ENCODE assay signal across 1 cellular context in genomic region chr6:91442342-91442741, GRCh38.
TF ChIP-seq lines count a peak whose summit lies in the region.

No MANE protein-coding gene starts in this region.

TF ChIP-seq in GM12878, 131 proteins besides CTCF, POLR2A, EP300 and RAD21 (continued from another document):
- no peak for TF ChIP-seq HSF1 (IDR thresholded peaks at IDR 0.05; ENCODE audit: low read depth, low read length)
- TF ChIP-seq IRF4 (IDR thresholded peaks at IDR 0.05; ENCODE audit: low read depth, low read length), result no peak
- TF ChIP-seq PKNOX1 (IDR thresholded peaks at IDR 0.05), result no peak
- TF ChIP-seq ZBTB40 (IDR thresholded peaks at IDR 0.05; ENCODE audit: borderline replicate concordance), result no peak
- no peak for TF ChIP-seq SMAD1 (IDR thresholded peaks at IDR 0.05; ENCODE audit: low read depth, partially characterized antibody)
- TF ChIP-seq ZNF384 (IDR thresholded peaks at IDR 0.05; ENCODE audit: borderline replicate concordance, low read depth, low read length), result peak; percentile 59; the same call in 1 of the 2 replicates
- TF ChIP-seq ZNF687 (IDR thresholded peaks at IDR 0.05), result 0 out of 2 replicates have a peak, but pooled peaks have one; percentile 27
- TF ChIP-seq EED (IDR thresholded peaks at IDR 0.05; ENCODE audit: low read depth), result no peak
- no peak for TF ChIP-seq CBX5 (IDR thresholded peaks at IDR 0.05; ENCODE audit: low read depth)
- TF ChIP-seq CHD1 (IDR thresholded peaks at IDR 0.05; ENCODE audit: low read depth, low read length), result no peak
- TF ChIP-seq IKZF2 (IDR thresholded peaks at IDR 0.05), result 0 out of 4 replicates have a peak, but pooled peaks of 1 of the 2 experiments have one; percentile 11
- TF ChIP-seq SMC3 (IDR thresholded peaks at IDR 0.05; ENCODE audit: borderline replicate concordance, low read length), result no peak
- no peak for TF ChIP-seq BHLHE40 (IDR thresholded peaks at IDR 0.05; ENCODE audit: borderline replicate concordance in 1 of 2, low read depth in 2 of 2, low read length in 1 of 2)
- TF ChIP-seq BCL3 (IDR thresholded peaks at IDR 0.05; ENCODE audit: borderline replicate concordance, insufficient read depth, low read depth, low read length, poor library complexity, severe bottlenecking), result no peak
- peak; percentile 69 for TF ChIP-seq RUNX3 (IDR thresholded peaks at IDR 0.05; ENCODE audit: low read length)
- no peak for TF ChIP-seq BMI1 (IDR thresholded peaks at IDR 0.05; ENCODE audit: borderline replicate concordance)
- no peak for TF ChIP-seq TARDBP (IDR thresholded peaks at IDR 0.05; ENCODE audit: borderline replicate concordance)
